In the genomic region with DNA sequence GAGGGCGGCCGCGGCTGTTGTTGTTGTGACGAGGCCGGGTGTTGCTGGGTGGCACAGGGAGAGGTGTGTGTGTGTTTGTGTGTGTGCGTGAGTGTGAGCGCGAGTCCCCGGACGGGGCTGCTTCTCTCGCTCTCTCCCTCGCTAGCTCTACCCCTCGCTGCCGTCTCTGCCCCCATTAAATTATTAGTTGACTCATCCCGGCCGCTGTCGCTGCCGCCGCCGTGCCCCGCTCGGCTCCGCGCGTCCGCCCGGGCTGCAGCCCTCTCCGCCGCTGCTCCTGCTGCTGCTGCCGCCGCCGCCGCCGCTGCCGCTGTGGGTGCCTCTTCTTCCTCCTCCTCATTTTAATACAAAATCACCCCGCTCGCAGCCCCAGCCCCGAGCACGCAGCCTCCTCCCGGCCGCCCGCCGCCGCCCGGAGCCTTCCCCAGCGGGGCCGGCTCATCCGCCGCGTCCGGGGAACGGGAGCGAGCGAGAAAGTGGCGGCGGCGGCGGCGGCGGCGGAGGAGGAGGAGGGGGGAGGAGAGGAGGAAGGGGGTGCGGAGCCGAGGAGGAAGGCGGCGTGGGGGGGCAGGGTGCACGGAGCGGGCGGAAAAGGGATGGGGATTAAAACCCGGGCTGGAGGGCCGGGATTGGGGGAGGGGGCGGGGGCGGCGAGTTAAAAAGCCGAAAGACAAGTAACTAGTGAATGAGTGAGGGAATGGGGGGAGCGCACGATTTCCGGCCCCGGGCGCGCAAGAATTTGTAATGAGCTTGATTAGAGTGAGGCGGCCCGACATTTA, we compare ENCODE assay signal across 1 cellular context.
TF ChIP-seq lines count a peak whose summit lies in the region.

A gene (minus strand): TSS at position 478 of the 779 bp plus-strand sequence. CDS start 4,372 bp downstream, outside the sequence.

TF ChIP-seq in H1, 55 proteins besides CTCF, POLR2A, EP300 and RAD21 (continued from another document):
- TF ChIP-seq GTF2F1 (IDR thresholded peaks at IDR 0.05; ENCODE audit: borderline replicate concordance, low read depth, low read length) (no peak), BRCA1 (IDR thresholded peaks at IDR 0.05; ENCODE audit: low read depth, low read length) (no peak), SIN3A (conservative IDR thresholded peaks at IDR 0.05 in 1 of 2, IDR thresholded peaks at IDR 0.05 in 1 of 2; ENCODE audit: low read depth in 1 of 2, low read length in 2 of 2) (peak in 1 of 2 experiments; percentile 41; a peak in 1 of 4 replicates), KDM4A (IDR thresholded peaks at IDR 0.05; ENCODE audit: low read depth, low read length, severe bottlenecking) (peak; percentile 22), CHD1 (IDR thresholded peaks at IDR 0.05; ENCODE audit: low read depth, low read length) (no peak), TAF1 (IDR thresholded peaks at IDR 0.05; ENCODE audit: low read depth, low read length) (peak; percentile 17; the same call in 1 of the 2 replicates)
- TF ChIP-seq, protein P1, sequence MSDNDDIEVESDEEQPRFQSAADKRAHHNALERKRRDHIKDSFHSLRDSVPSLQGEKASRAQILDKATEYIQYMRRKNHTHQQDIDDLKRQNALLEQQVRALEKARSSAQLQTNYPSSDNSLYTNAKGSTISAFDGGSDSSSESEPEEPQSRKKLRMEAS (IDR thresholded peaks at IDR 0.05), result 0 out of 2 replicates have a peak, but pooled peaks have one; percentile 3
TF ChIP-seq in H1: peak in this region for 10.
